ENCODE assay signal across 8 cellular contexts in the genomic region with DNA sequence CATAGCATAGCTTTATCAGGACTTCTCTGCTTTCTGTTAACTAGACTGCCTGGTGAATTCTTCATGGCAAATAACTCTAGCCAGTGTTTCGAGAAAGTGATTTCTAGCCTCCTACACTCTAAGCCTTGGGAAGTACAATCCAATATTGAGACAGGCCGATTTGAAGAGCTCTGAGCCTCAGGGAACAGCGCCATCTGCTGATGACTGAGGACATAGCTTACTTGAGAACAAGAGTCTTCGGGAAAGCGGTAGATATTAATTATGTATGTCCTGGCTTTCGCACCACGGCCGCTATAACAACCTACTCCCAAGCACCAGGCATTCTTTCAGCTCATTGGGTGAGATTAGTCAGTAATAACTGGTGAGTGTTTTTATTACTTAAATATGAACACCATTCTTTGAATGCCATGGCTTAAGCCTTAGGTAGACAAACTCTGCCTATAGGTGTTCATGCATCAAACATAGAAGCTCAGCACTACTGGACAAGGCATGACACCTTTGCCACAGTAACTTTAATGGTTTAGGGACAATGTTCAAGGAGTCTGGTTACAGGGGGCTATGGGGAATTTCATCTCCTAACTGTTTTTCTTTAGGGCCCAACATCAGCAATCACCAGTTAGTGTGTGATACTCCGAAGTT.
A peak's percentile ranks its signal among the peaks of the same experiment; 100 is the strongest.
DNase-seq lines count a peak whose midpoint lies in the region; ATAC-seq and TF ChIP-seq lines count a peak whose summit lies in the region.

No MANE protein-coding gene starts in this region.

- DNase-seq in BJ (ENCODE audit: low read depth) = peak; percentile 7
- DNase-seq in NCI-H460 (ENCODE audit: extremely low read depth, low read depth) = peak; percentile 66
- peak; percentile 44 for DNase-seq in activated CD8-positive, alpha-beta T cell treated with anti-CD3 and anti-CD28 coated beads, Interleukin-2, amount 10 ng/mL, durations not matched to agents 7 days and 5 days
- DNase-seq in Right ventricle myocardium inferior (ENCODE audit: missing footprints) = peak; percentile 75
- DNase-seq in progenitor cell of endocrine pancreas (ENCODE audit: low spot score, unreplicated experiment) = peak; percentile 66

- no peaks in the 10 kb centered on the region for H3K36me3 Mint-ChIP-seq in activated CD8-positive, alpha-beta T cell treated with anti-CD3 and anti-CD28 coated beads, Interleukin-2, amount 10 ng/mL, durations not matched to agents 7 days and 5 days (ENCODE audit: low read depth)
- no peaks in the 10 kb centered on the region for H3K36me3 Mint-ChIP-seq in progenitor cell of endocrine pancreas (ENCODE audit: insufficient read depth)

- no peaks in the 10 kb centered on the region for H3K27me3 Mint-ChIP-seq in activated CD8-positive, alpha-beta T cell treated with anti-CD3 and anti-CD28 coated beads, Interleukin-2, amount 10 ng/mL, durations not matched to agents 7 days and 5 days (ENCODE audit: low read depth)
- peaks cover 6% of the 10 kb centered on the region for H3K27me3 Mint-ChIP-seq in progenitor cell of endocrine pancreas

- no peaks in the 10 kb centered on the region for H3K9me3 Mint-ChIP-seq in activated CD8-positive, alpha-beta T cell treated with anti-CD3 and anti-CD28 coated beads, Interleukin-2, amount 10 ng/mL, durations not matched to agents 7 days and 5 days (ENCODE audit: insufficient read depth)
- no peaks in the 10 kb centered on the region for H3K9me3 Mint-ChIP-seq in progenitor cell of endocrine pancreas (ENCODE audit: low read depth)

- POLR2A ChIA-PET in BJ (lab: Charles Lee) = no interaction called here
- POLR2A ChIA-PET in activated CD8-positive, alpha-beta T cell treated with anti-CD3 and anti-CD28 coated beads, Interleukin-2, amount 10 ng/mL, durations not matched to agents 7 days and 5 days (lab: Charles Lee) = no interaction called here

- no peaks in the 10 kb centered on the region for H3K27me3 ChIP-seq in BJ (ENCODE audit: control insufficient read depth, insufficient read depth, low read length)

- H3K27ac Mint-ChIP-seq in activated CD8-positive, alpha-beta T cell treated with anti-CD3 and anti-CD28 coated beads, Interleukin-2, amount 10 ng/mL, durations not matched to agents 7 days and 5 days = no peak overlapping the region
- H3K27ac Mint-ChIP-seq in progenitor cell of endocrine pancreas = no peak overlapping the region

- intact Hi-C loops in Right ventricle myocardium inferior (cut with DNase I) = loop anchor here (5.0 kb wide), 4 partner anchors 114 to 1144 kb away; no protein-coding TSS in a partner anchor

- H3K4me3 ChIP-seq in BJ (ENCODE audit: low read depth, low read length) = no peak overlapping the region

- TF ChIP-seq CTCF in BJ (IDR thresholded peaks at IDR 0.05; ENCODE audit: insufficient read depth, low read depth, low read length) (peak; percentile 76), progenitor cell of endocrine pancreas (IDR thresholded peaks at IDR 0.05; ENCODE audit: unreplicated experiment) (peak; percentile 91)

- CTCF ChIA-PET in BJ (lab: Yijun Ruan, JAX) = interaction anchor here (0.7 to 2.0 kb wide), 18 partner anchors 10 to 1143 kb away, joined by 3 to 11 read pairs (median 4); a partner anchor contains a TSS
- CTCF ChIA-PET in activated CD8-positive, alpha-beta T cell treated with anti-CD3 and anti-CD28 coated beads, Interleukin-2, amount 10 ng/mL, durations not matched to agents 7 days and 5 days (lab: Charles Lee) = interaction anchor here (0.6 to 1.2 kb wide), 7 partner anchors 8 to 602 kb away, joined by 3 read pairs; no protein-coding TSS in a partner anchor

- H3K4me3 Mint-ChIP-seq in activated CD8-positive, alpha-beta T cell treated with anti-CD3 and anti-CD28 coated beads, Interleukin-2, amount 10 ng/mL, durations not matched to agents 7 days and 5 days = no peak overlapping the region
- no peak overlapping the region for H3K4me3 Mint-ChIP-seq in progenitor cell of endocrine pancreas (ENCODE audit: low read depth)

- no peaks in the 10 kb centered on the region for H3K4me1 Mint-ChIP-seq in activated CD8-positive, alpha-beta T cell treated with anti-CD3 and anti-CD28 coated beads, Interleukin-2, amount 10 ng/mL, durations not matched to agents 7 days and 5 days (ENCODE audit: low read depth)
- H3K4me1 Mint-ChIP-seq in progenitor cell of endocrine pancreas (ENCODE audit: low read depth) = peaks cover 6% of the 10 kb centered on the region

- no peaks in the 10 kb centered on the region for H3K36me3 ChIP-seq in BJ (ENCODE audit: control insufficient read depth, insufficient read depth, low read length)

- ATAC-seq in GM18517 (IDR thresholded peaks at IDR 0.05; ENCODE audit: unreplicated experiment) (peak; percentile 67), HG03439 (IDR thresholded peaks at IDR 0.05; ENCODE audit: unreplicated experiment) (peak; percentile 53), Right ventricle myocardium inferior (peak; percentile 85), GM18870 (IDR thresholded peaks at IDR 0.05; ENCODE audit: unreplicated experiment) (no peak)
- ATAC-seq in activated CD8-positive, alpha-beta T cell treated with anti-CD3 and anti-CD28 coated beads, Interleukin-2, amount 10 ng/mL, durations not matched to agents 7 days and 5 days = no peak

Comparison
In these comparisons a context has a peak if more than half of its experiments do, and no peak if none do; other contexts are left out.
1. DNase-seq: peak in every context shown above with its lines; median percentile 75 in Right ventricle myocardium inferior; 66 in NCI-H460; 66 in progenitor cell of endocrine pancreas; 44 in activated CD8-positive, alpha-beta T cell treated with anti-CD3 and anti-CD28 coated beads, Interleukin-2, amount 10 ng/mL, durations not matched to agents 7 days and 5 days; 7 in BJ.
2. ATAC-seq: peak in GM18517 (single experiment), HG03439 (single experiment) and Right ventricle myocardium inferior (single experiment); none in activated CD8-positive, alpha-beta T cell treated with anti-CD3 and anti-CD28 coated beads, Interleukin-2, amount 10 ng/mL, durations not matched to agents 7 days and 5 days (single experiment) and GM18870 (single experiment).